6 cellular contexts compared by ENCODE assay signal in the genomic region with DNA sequence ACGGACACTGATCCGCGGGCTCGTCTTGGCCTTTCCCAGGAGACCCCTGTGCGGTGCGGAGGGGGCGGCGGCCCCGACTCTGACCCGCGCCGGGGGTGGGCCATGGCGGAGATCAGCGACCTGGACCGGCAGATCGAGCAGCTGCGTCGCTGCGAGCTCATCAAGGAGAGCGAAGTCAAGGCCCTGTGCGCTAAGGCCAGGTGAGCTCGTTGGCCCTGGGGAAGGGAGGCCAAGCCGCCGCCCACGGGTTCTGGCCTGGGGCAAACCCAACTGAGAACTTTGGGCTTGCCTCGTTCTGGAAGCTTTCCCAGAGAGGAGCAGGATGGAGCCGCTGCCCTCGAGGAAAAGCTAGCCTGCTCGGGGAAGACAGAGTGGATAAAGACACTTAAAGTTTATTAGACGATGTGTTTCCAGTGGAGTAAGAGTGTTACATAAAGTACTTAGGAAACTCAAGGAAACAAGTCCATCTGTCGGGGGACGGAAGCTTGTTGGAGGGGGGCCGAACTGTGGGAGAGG. TPM values are rescaled to one million over a fixed set of nuclear protein-coding genes. Genes with fewer than 3 reads are reported as not detected.
DNase-seq lines count a peak whose midpoint lies in the region; ATAC-seq and TF ChIP-seq lines count a peak whose summit lies in the region.

No MANE protein-coding gene starts in this region.

- peak overlapping the region; percentile 94 to 95 for H3K27ac Mint-ChIP-seq in natural killer cell

- TF ChIP-seq CTCF in AG10803 (conservative IDR thresholded peaks at IDR 0.05; ENCODE audit: low read length) (no peak), natural killer cell (IDR thresholded peaks at IDR 0.05) (no peak)

- ATAC-seq in HG02798 (IDR thresholded peaks at IDR 0.05; ENCODE audit: poor library complexity, unreplicated experiment) (peak; percentile 14), natural killer cell (peak; percentile 43 to 57 (median 49))

- intact Hi-C loops in natural killer cell (cut with micrococcal nuclease) = no loop called here

- peak overlapping the region; percentile 95 for H3K4me3 ChIP-seq in AG10803 (ENCODE audit: low read length)

- H3K4me1 Mint-ChIP-seq in natural killer cell = peaks cover 22 to 47% of the 10 kb centered on the region in 2 donors

- H3K27me3 Mint-ChIP-seq in natural killer cell (ENCODE audit: low read depth in 2 of 2) = no peaks in the 10 kb centered on the region

- no peaks in the 10 kb centered on the region for H3K9me3 Mint-ChIP-seq in natural killer cell

- H3K4me3 Mint-ChIP-seq in natural killer cell = peak overlapping the region; percentile 98

- no peaks in the 10 kb centered on the region for H3K36me3 Mint-ChIP-seq in natural killer cell

- DNase-seq in AG10803 (ENCODE audit: low read depth) (no peak), astrocyte of the hippocampus (ENCODE audit: low read depth, low spot score) (peak; percentile 45), natural killer cell (no peak), GM19238 (ENCODE audit: insufficient read length, low spot score) (no peak), DMS 273 treated with DMSO at 0.1 percent for 48 hours (lab: John Stamatoyannopoulos, UW) (no peak)

RNA-seq across cellular contexts. Expression of a gene that starts 0.5 kb away (rescaled TPM):
- 100 to 1,000 TPM; 119 to 132 (median 130) TPM for total RNA-seq in natural killer cell

RNA-seq across cellular contexts. Expression of a gene that starts 10.8 kb away (rescaled TPM):
- total RNA-seq in natural killer cell = 100 to 1,000 TPM; 412 to 544 (median 490) TPM

RNA-seq across cellular contexts. Expression of a gene that starts 15.4 kb away (rescaled TPM):
- 1 to 10 TPM in 1 of 3 donors, under 1 TPM in 2; 0.91 to 1.1 (median 0.98) TPM for total RNA-seq in natural killer cell

RNA-seq across cellular contexts. Expression of a gene that starts 19.7 kb away (rescaled TPM):
- total RNA-seq in natural killer cell = 100 to 1,000 TPM; 148 to 177 (median 160) TPM

RNA-seq across cellular contexts. Expression of a gene that starts 37.0 kb away (rescaled TPM):
- total RNA-seq in natural killer cell = 10 to 100 TPM in 1 of 3 donors, 1 to 10 TPM in 2; 5.3 to 14.7 (median 9.1) TPM
